1 cellular context compared by ENCODE assay signal in the genomic region with DNA sequence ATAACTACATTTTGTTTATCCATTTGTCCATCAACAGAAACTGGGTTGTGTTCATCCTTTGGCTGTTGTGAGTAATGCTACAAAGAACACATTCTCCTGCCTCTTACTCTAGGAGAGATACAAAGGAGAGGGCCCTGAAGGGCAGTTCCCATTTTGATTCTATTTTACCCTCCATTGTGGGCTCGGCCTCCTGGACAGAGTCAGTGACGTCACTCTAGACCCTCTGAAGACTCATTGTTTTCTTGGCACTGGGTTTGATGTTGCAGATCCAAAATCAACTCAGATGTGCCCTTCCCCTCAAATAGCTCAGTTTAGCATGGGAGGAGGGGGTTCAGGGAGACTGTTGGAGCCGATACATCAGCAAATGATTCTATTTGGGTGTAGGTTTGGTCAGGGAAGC.
TF ChIP-seq lines count a peak whose summit lies in the region.

No MANE protein-coding gene starts in this region.

TF ChIP-seq in GM23338, 12 proteins besides CTCF, POLR2A, EP300 and RAD21 (continued from another document):
- TF ChIP-seq, protein P1, sequence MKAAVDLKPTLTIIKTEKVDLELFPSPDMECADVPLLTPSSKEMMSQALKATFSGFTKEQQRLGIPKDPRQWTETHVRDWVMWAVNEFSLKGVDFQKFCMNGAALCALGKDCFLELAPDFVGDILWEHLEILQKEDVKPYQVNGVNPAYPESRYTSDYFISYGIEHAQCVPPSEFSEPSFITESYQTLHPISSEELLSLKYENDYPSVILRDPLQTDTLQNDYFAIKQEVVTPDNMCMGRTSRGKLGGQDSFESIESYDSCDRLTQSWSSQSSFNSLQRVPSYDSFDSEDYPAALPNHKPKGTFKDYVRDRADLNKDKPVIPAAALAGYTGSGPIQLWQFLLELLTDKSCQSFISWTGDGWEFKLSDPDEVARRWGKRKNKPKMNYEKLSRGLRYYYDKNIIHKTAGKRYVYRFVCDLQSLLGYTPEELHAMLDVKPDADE (IDR thresholded peaks at IDR 0.05), result no peak
- TF ChIP-seq POLR2AphosphoS5 (IDR thresholded peaks at IDR 0.05; ENCODE audit: low read depth), result no peak
TF ChIP-seq in GM23338: peak in this region for 0.
